ENCODE assay signal across 8 cellular contexts in genomic region chr12:3200032-3200617, GRCh38.
DNase-seq lines count a peak whose midpoint lies in the region; ATAC-seq and TF ChIP-seq lines count a peak whose summit lies in the region.

No MANE protein-coding gene starts in this region.

- no peaks in the 10 kb centered on the region for H3K9me2 ChIP-seq in hepatocyte (replicated peaks; ENCODE audit: insufficient read depth)

- peak; percentile 83 for DNase-seq in AG08396 (ENCODE audit: low spot score)
- DNase-seq in LNCaP clone FGC (ENCODE audit: low read depth), result no peak
- no peak for DNase-seq in activated naive CD8-positive, alpha-beta T cell treated with anti-CD3 and anti-CD28 coated beads, Interleukin-2, amount 50 U/mL, for 24 hours
- DNase-seq in hepatocyte (ENCODE audit: low spot score), result peak; percentile 80
- peak; percentile 70 for DNase-seq in sciatic nerve (ENCODE audit: low spot score)
- no peak for DNase-seq in NCI-H1436 (lab: John Stamatoyannopoulos, UW)

- WGBS in hepatocyte (ENCODE audit: low lambda C conversion rate, missing lambda C conversion rate), result 1% methylated on average over 10 of the region's 49 CpGs

- peaks cover 57% of the 10 kb centered on the region for H3K27me3 Mint-ChIP-seq in activated naive CD8-positive, alpha-beta T cell treated with anti-CD3 and anti-CD28 coated beads, Interleukin-2, amount 50 U/mL, for 24 hours

- ATAC-seq in activated naive CD8-positive, alpha-beta T cell treated with anti-CD3 and anti-CD28 coated beads, Interleukin-2, amount 50 U/mL, for 24 hours, result peak; percentile 42
- ATAC-seq in sciatic nerve, result peak; percentile 63
- ATAC-seq in HG03457 (IDR thresholded peaks at IDR 0.05; ENCODE audit: unreplicated experiment), result no peak
- ATAC-seq in GM18870 (IDR thresholded peaks at IDR 0.05; ENCODE audit: unreplicated experiment), result no peak

- H3K27ac ChIP-seq in hepatocyte, result peak overlapping the region; percentile 23

- no peaks in the 10 kb centered on the region for H3K36me3 ChIP-seq in hepatocyte (replicated peaks; ENCODE audit: insufficient read depth, low read depth)

- TF ChIP-seq CTCF in LNCaP clone FGC (IDR thresholded peaks at IDR 0.05; ENCODE audit: control insufficient read depth, extremely low read depth, insufficient read depth) (no peak), hepatocyte (IDR thresholded peaks at IDR 0.05; ENCODE audit: poor library complexity) (no peak)

- peaks cover 9% of the 10 kb centered on the region for H3K4me1 Mint-ChIP-seq in activated naive CD8-positive, alpha-beta T cell treated with anti-CD3 and anti-CD28 coated beads, Interleukin-2, amount 50 U/mL, for 24 hours

- H3K4me3 ChIP-seq in LNCaP clone FGC (ENCODE audit: low read depth, low read length) (peak overlapping the region; percentile 49), hepatocyte (peak overlapping the region; percentile 63)

- no peak overlapping the region for H3K27ac Mint-ChIP-seq in activated naive CD8-positive, alpha-beta T cell treated with anti-CD3 and anti-CD28 coated beads, Interleukin-2, amount 50 U/mL, for 24 hours

- intact Hi-C loops in sciatic nerve (cut with DNase I), result loop anchor here (5.0 to 10.0 kb wide), 2 partner anchors 65 to 128 kb away; no protein-coding TSS in a partner anchor

- no peak overlapping the region for H2AFZ ChIP-seq in hepatocyte

- H3K9me3 Mint-ChIP-seq in activated naive CD8-positive, alpha-beta T cell treated with anti-CD3 and anti-CD28 coated beads, Interleukin-2, amount 50 U/mL, for 24 hours, result no peaks in the 10 kb centered on the region

- peaks cover 17% of the 10 kb centered on the region for H3K27me3 ChIP-seq in hepatocyte

- peaks cover 9% of the 10 kb centered on the region for H3K4me1 ChIP-seq in hepatocyte (ENCODE audit: insufficient read depth)

- H3K36me3 Mint-ChIP-seq in activated naive CD8-positive, alpha-beta T cell treated with anti-CD3 and anti-CD28 coated beads, Interleukin-2, amount 50 U/mL, for 24 hours (ENCODE audit: low read depth), result no peaks in the 10 kb centered on the region

- peaks cover 55% of the 10 kb centered on the region for H4K20me1 ChIP-seq in hepatocyte (ENCODE audit: insufficient read depth, poor library complexity, severe bottlenecking)

- no peaks in the 10 kb centered on the region for H3K9me3 ChIP-seq in hepatocyte (ENCODE audit: low read depth)

- H3K79me2 ChIP-seq in hepatocyte, result peaks cover 4% of the 10 kb centered on the region

- H3K4me3 Mint-ChIP-seq in activated naive CD8-positive, alpha-beta T cell treated with anti-CD3 and anti-CD28 coated beads, Interleukin-2, amount 50 U/mL, for 24 hours, result peak overlapping the region; percentile 63

- peak overlapping the region; percentile 98 for H3K4me2 ChIP-seq in hepatocyte

Comparison
In these comparisons a context has a peak if more than half of its experiments do, and no peak if none do; other contexts are left out.
1. DNase-seq: peak in AG08396 (single experiment), hepatocyte (single experiment) and sciatic nerve (single experiment); none in LNCaP clone FGC (single experiment), activated naive CD8-positive, alpha-beta T cell treated with anti-CD3 and anti-CD28 coated beads, Interleukin-2, amount 50 U/mL, for 24 hours (single experiment) and NCI-H1436 (single experiment).
2. ATAC-seq: peak in activated naive CD8-positive, alpha-beta T cell treated with anti-CD3 and anti-CD28 coated beads, Interleukin-2, amount 50 U/mL, for 24 hours (single experiment) and sciatic nerve (single experiment); none in HG03457 (single experiment) and GM18870 (single experiment).